ENCODE assay signal across 1 cellular context in the genomic region with DNA sequence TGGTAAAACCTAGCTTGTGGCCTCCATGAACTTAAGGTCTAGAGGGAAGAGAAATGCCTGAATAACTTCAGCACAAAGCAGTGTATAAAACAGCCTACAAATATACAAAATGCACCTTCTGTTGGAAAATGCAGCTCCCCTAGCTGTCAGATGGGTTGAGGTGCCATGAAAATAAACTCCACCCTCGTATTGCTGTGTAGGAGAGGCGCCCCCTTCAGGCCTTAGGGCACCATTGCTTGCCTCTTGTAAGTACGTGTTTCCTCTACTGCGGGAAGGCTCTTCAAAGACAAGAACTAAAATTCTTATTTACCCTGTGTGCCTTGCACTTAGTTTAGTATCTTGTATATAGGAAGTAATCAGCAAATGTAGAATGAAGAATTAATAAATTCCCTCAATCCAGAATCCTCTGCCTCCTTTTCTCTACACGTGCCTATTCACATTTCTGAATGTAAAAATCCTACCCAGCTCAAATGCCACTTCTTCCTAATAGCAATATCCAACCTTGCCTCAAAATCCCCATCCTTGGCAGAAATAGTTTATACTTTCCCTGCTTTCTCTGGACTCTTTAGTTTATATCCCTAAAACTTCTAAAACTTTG.
TF ChIP-seq lines count a peak whose summit lies in the region.

No MANE protein-coding gene starts in this region.

TF ChIP-seq in HepG2, 621 proteins besides CTCF, POLR2A, EP300 and RAD21 (continued from another document):
- TF ChIP-seq, protein P1, sequence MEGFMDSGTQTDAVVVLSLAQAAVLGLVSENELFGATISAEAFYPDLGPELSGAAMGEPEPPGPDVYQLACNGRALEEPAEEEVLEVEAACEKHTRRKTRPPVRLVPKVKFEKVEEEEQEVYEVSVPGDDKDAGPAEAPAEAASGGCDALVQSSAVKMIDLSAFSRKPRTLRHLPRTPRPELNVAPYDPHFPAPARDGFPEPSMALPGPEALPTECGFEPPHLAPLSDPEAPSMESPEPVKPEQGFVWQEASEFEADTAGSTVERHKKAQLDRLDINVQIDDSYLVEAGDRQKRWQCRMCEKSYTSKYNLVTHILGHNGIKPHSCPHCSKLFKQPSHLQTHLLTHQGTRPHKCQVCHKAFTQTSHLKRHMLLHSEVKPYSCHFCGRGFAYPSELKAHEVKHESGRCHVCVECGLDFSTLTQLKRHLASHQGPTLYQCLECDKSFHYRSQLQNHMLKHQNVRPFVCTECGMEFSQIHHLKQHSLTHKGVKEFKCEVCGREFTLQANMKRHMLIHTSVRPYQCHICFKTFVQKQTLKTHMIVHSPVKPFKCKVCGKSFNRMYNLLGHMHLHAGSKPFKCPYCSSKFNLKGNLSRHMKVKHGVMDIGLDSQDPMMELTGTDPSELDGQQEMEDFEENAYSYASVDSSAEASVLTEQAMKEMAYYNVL (CRISPR knock-in tag; IDR thresholded peaks at IDR 0.05; ENCODE audit: borderline replicate concordance), result no peak
- no peak for TF ChIP-seq NAIF1 (CRISPR knock-in tag; IDR thresholded peaks at IDR 0.05; ENCODE audit: borderline replicate concordance)
- TF ChIP-seq POLR2G (IDR thresholded peaks at IDR 0.05; ENCODE audit: low read depth, low read length), result no peak
- no peak for TF ChIP-seq CENPT (CRISPR knock-in tag; IDR thresholded peaks at IDR 0.05; ENCODE audit: low read depth)
- TF ChIP-seq ZNF644 (CRISPR knock-in tag; IDR thresholded peaks at IDR 0.05; ENCODE audit: low read depth), result 0 out of 2 replicates have a peak, but pooled peaks have one; percentile 41
- TF ChIP-seq FIP1L1 (IDR thresholded peaks at IDR 0.05; ENCODE audit: borderline replicate concordance, insufficient read depth, low read depth, low read length), result no peak
- TF ChIP-seq, protein P2, sequence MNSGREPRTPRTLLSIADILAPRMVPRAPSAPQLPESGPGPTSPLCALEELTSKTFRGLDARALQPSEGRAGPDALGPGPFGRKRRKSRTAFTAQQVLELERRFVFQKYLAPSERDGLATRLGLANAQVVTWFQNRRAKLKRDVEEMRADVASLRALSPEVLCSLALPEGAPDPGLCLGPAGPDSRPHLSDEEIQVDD (CRISPR knock-in tag; IDR thresholded peaks at IDR 0.05; ENCODE audit: borderline replicate concordance), result no peak
- no peak for TF ChIP-seq NCOR1 (IDR thresholded peaks at IDR 0.05; ENCODE audit: borderline replicate concordance, low read length)
- TF ChIP-seq MAFG (CRISPR knock-in tag; IDR thresholded peaks at IDR 0.05), result no peak
- no peak for TF ChIP-seq YEATS4 (CRISPR knock-in tag; IDR thresholded peaks at IDR 0.05; ENCODE audit: borderline replicate concordance)
- TF ChIP-seq ZMYM4 (CRISPR knock-in tag; IDR thresholded peaks at IDR 0.05), result peak; percentile 49; the same call in 1 of the 2 replicates
- TF ChIP-seq, protein P3, sequence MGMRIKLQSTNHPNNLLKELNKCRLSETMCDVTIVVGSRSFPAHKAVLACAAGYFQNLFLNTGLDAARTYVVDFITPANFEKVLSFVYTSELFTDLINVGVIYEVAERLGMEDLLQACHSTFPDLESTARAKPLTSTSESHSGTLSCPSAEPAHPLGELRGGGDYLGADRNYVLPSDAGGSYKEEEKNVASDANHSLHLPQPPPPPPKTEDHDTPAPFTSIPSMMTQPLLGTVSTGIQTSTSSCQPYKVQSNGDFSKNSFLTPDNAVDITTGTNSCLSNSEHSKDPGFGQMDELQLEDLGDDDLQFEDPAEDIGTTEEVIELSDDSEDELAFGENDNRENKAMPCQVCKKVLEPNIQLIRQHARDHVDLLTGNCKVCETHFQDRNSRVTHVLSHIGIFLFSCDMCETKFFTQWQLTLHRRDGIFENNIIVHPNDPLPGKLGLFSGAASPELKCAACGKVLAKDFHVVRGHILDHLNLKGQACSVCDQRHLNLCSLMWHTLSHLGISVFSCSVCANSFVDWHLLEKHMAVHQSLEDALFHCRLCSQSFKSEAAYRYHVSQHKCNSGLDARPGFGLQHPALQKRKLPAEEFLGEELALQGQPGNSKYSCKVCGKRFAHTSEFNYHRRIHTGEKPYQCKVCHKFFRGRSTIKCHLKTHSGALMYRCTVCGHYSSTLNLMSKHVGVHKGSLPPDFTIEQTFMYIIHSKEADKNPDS (CRISPR knock-in tag; IDR thresholded peaks at IDR 0.05), result no peak
- TF ChIP-seq ZNF253 (CRISPR knock-in tag; IDR thresholded peaks at IDR 0.05; ENCODE audit: borderline replicate concordance), result no peak
- TF ChIP-seq DR1 (CRISPR knock-in tag; IDR thresholded peaks at IDR 0.05), result no peak
TF ChIP-seq in HepG2: peak in this region for 4.
